ENCODE assay signal across 8 cellular contexts in the genomic region with DNA sequence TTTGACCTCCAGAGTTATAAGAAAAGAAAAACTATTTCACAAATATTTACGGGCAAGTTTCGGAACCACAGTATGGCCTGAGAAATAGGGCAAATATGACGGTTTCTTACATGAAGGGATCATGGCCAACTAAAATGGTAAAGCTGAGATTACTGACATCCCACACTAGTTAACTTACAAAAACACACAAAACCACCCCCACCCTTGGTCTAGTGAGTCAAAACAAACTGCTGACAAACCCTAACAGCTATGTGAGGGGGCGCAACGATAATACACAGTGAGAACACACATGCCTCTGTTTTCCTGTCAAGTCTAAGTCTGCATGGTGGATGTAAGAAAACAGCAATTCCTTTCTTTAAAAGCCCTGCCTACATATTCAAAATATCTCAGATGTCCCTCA. TPM values are rescaled to one million over a fixed set of nuclear protein-coding genes. Genes with fewer than 3 reads are reported as not detected.
DNase-seq lines count a peak whose midpoint lies in the region; ATAC-seq and TF ChIP-seq lines count a peak whose summit lies in the region.

No MANE protein-coding gene starts in this region.

- H3K4me1 ChIP-seq in CD8-positive, alpha-beta T cell (ENCODE audit: insufficient read depth, low read length): peaks cover 46% of the 10 kb centered on the region
- H3K4me1 ChIP-seq in tibial artery: peaks cover 0 to 34% (median 5%) of the 10 kb centered on the region in 4 donors

- H3K9me3 ChIP-seq in CD8-positive, alpha-beta T cell (ENCODE audit: low read length): no peaks in the 10 kb centered on the region
- H3K9me3 ChIP-seq in MG63: no peaks in the 10 kb centered on the region
- no peaks in the 10 kb centered on the region for H3K9me3 ChIP-seq in tibial artery

- no peaks in the 10 kb centered on the region for H3K27me3 Mint-ChIP-seq in CD8-positive, alpha-beta T cell (ENCODE audit: low read depth)

- no peaks in the 10 kb centered on the region for H3K9me3 Mint-ChIP-seq in CD8-positive, alpha-beta T cell

- POLR2A ChIA-PET in CD8-positive, alpha-beta T cell (lab: Charles Lee): interaction anchor here (0.7 to 1.5 kb wide), 5 partner anchors 18 to 53 kb away, joined by 3 to 5 read pairs (median 3); a partner anchor contains a TSS

- DNase-seq in CD8-positive, alpha-beta T cell: peak in 2 of 7 experiments; percentile 20 to 37
- DNase-seq in MG63 (peak; percentile 34), fibroblast of mammary gland (ENCODE audit: low read depth) (peak; percentile 97), tibial artery (no peak), activated gamma-delta T cell (lab: John Stamatoyannopoulos, UW) (no peak), HPDE6-E6E7 (ENCODE audit: extremely low spot score) (no peak), NCI-H446 (lab: John Stamatoyannopoulos, UW) (no peak)

- H3K27ac ChIP-seq in CD8-positive, alpha-beta T cell (ENCODE audit: low read depth, low read length): no peak overlapping the region
- H3K27ac ChIP-seq in tibial artery: peak overlapping the region; percentile 4 to 46

- CTCF ChIA-PET in CD8-positive, alpha-beta T cell (lab: Charles Lee): interaction anchor here (0.6 to 0.8 kb wide), 3 partner anchors 21 to 357 kb away, joined by 3 read pairs; no protein-coding TSS in a partner anchor

- no peak for TF ChIP-seq CTCF in CD8-positive, alpha-beta T cell (IDR thresholded peaks at IDR 0.05)
- TF ChIP-seq CTCF in fibroblast of mammary gland (conservative IDR thresholded peaks at IDR 0.05; ENCODE audit: control insufficient read depth, insufficient read depth, low read depth, low read length) (no peak), tibial artery (IDR thresholded peaks at IDR 0.05) (no peak)

- peak overlapping the region; percentile 63 for H3K27ac Mint-ChIP-seq in CD8-positive, alpha-beta T cell

- intact Hi-C loops in CD8-positive, alpha-beta T cell (cut with DNase I, micrococcal nuclease): no loop called here
- intact Hi-C loops in tibial artery (cut with DNase I; ENCODE audit: low total_unique reads): no loop called here

- H3K27me3 ChIP-seq in CD8-positive, alpha-beta T cell (ENCODE audit: insufficient read depth, low read length): no peaks in the 10 kb centered on the region
- H3K27me3 ChIP-seq in MG63 (no peaks in the 10 kb centered on the region), tibial artery (no peaks in the 10 kb centered on the region)

- H3K36me3 Mint-ChIP-seq in CD8-positive, alpha-beta T cell: peaks cover 64% of the 10 kb centered on the region

- peak; percentile 66 for ATAC-seq in CD8-positive, alpha-beta T cell
- peak; percentile 43 for ATAC-seq in GM19467 (IDR thresholded peaks at IDR 0.05; ENCODE audit: unreplicated experiment)

- peak overlapping the region; percentile 58 for H3K4me3 Mint-ChIP-seq in CD8-positive, alpha-beta T cell

- peaks cover 76% of the 10 kb centered on the region for H3K4me1 Mint-ChIP-seq in CD8-positive, alpha-beta T cell (ENCODE audit: low read depth)

- no peak overlapping the region for H3K4me3 ChIP-seq in CD8-positive, alpha-beta T cell (ENCODE audit: low read depth, low read length)
- H3K4me3 ChIP-seq in MG63 (no peak overlapping the region), fibroblast of mammary gland (ENCODE audit: control insufficient read depth, low read depth, low read length) (no peak overlapping the region), tibial artery (no peak overlapping the region)

- H3K36me3 ChIP-seq in CD8-positive, alpha-beta T cell (ENCODE audit: insufficient read depth, low read length): no peaks in the 10 kb centered on the region
- peaks cover 6% of the 10 kb centered on the region; the same call in 1 of the 2 replicates for H3K36me3 ChIP-seq in MG63
- peaks cover 0 to 18% (median 0%) of the 10 kb centered on the region in 3 donors for H3K36me3 ChIP-seq in tibial artery

RNA-seq across cellular contexts. Expression of a gene that starts 32.3 kb away (rescaled TPM):
- 100 to 1,000 TPM; 133 to 140 TPM for total RNA-seq in CD8-positive, alpha-beta T cell
- total RNA-seq in MG63 (2014; rRNA removed; shearing (Covaris generic); ENCODE audit: low replicate concordance): 2.9 and 14.5 TPM in 2 replicates

Comparison
In these comparisons a context has a peak if more than half of its experiments do, and no peak if none do; other contexts are left out.
1. DNase-seq: peak in MG63 (single experiment) and fibroblast of mammary gland (single experiment); none in tibial artery (0 of 2), activated gamma-delta T cell (single experiment), HPDE6-E6E7 (single experiment) and NCI-H446 (0 of 2).